Comparison of ENCODE assay signal across 9 cellular contexts in the genomic region with DNA sequence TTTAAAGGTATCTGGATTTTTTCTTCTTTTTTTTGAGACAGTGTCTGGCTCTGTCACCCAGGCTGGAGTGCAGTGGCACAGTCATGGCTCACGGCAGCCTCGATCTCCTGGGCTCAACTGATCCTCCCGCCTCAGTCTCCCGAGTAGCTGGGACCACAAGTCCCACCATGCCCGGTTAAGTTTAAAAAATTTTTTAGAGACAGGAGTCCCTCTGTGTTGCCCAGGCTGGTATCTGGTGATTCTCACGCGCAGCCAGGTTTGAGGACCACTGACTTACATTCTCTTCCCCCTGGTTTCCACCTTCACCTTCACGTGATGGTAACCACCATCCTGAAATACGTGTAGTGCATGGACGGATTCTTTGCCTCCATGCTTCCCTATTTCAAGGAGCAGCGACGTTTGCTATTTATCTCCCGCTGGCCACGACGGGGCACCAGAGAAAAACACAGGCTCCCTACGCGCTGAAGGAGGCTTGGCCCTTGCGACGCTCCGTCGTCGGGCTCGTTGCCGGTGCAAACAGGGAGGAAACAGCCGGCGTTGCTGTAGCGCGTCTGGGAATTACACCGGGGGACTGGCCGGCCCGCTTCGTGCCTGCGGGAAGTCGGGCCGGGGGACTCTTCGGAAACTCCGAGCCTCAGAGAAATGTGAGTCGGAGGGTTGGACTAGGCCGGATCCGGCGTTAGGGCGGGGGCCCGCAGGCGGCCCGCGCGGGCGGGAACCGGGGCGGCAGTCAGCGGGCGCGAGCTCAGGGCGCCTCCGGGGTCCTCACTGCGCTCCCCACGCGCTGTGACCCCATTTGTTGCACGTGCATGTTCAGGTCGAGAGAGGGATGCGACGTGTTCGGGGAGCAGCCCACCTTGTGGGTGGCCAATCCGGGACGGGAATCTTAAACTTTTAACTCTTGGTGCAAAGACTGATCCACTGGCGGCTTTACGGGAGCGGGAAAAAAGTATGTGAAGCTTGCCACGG. TPM values are rescaled to one million over a fixed set of nuclear protein-coding genes. Genes with fewer than 3 reads are reported as not detected.
A peak's percentile ranks its signal among the peaks of the same experiment; 100 is the strongest.
DNase-seq lines count a peak whose midpoint lies in the region; ATAC-seq, FAIRE-seq and TF ChIP-seq lines count a peak whose summit lies in the region.
"Had no signal": no experiment of that assay in that cellular context is flagged by ENCODE, and none has a peak within 500 bp of the region (broad histone marks: within the 10 kb centered on the region; RNA-seq: fewer than 3 reads in every experiment).

A gene with protein sequence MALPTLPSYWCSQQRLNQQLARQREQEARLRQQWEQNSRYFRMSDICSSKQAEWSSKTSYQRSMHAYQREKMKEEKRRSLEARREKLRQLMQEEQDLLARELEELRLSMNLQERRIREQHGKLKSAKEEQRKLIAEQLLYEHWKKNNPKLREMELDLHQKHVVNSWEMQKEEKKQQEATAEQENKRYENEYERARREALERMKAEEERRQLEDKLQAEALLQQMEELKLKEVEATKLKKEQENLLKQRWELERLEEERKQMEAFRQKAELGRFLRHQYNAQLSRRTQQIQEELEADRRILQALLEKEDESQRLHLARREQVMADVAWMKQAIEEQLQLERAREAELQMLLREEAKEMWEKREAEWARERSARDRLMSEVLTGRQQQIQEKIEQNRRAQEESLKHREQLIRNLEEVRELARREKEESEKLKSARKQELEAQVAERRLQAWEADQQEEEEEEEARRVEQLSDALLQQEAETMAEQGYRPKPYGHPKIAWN (plus strand): TSS at position 492 of the 969 bp plus-strand sequence. CDS start 2,753 bp downstream, outside the sequence.

- TF ChIP-seq CTCF in 22Rv1 (IDR thresholded peaks at IDR 0.05) (peak; percentile 77), keratinocyte (optimal IDR thresholded peaks at IDR 0.05 in 1 of 3, IDR thresholded peaks at IDR 0.05 in 1 of 3, conservative IDR thresholded peaks at IDR 0.05 in 1 of 3; ENCODE audit: extremely low read depth in 1 of 3, insufficient read depth in 2 of 3, low read length in 3 of 3) (peak; percentile 34 to 74 (median 36))

- ATAC-seq in GM18520 (IDR thresholded peaks at IDR 0.05; ENCODE audit: unreplicated experiment) (peak; percentile 50), HG03159 (IDR thresholded peaks at IDR 0.05; ENCODE audit: unreplicated experiment) (peak; percentile 67)
- peak; percentile 85 for ATAC-seq in activated CD4-positive, CD25-positive, alpha-beta regulatory T cell treated with anti-CD3 and anti-CD28 coated beads, Interleukin-2, amount 50 U/mL, for 24 hours

- peaks cover 12 to 16% of the 10 kb centered on the region in 2 experiments for H3K36me3 ChIP-seq in keratinocyte (ENCODE audit: control insufficient read depth in 2 of 2, extremely low read depth in 1 of 2, insufficient read depth in 2 of 2, low read length in 2 of 2)

- H3K27ac ChIP-seq in 22Rv1 (peak within 1 kb of the TSS; percentile 73), keratinocyte (ENCODE audit: control insufficient read depth, insufficient read depth, low read length) (peak within 1 kb of the TSS; percentile 74)

- dilution Hi-C loops in keratinocyte (cut with MboI; ENCODE audit: extremely low pct_ligation_motif_present, low sequenced_read_pairs) = no loop called here

- no peaks in the 10 kb centered on the region for H3K27me3 ChIP-seq in keratinocyte (ENCODE audit: control insufficient read depth, extremely low read depth, insufficient read depth, low read length)

- DNase-seq in NCI-H345 treated with DMSO at 0.1 percent for 48 hours (lab: John Stamatoyannopoulos, UW; ENCODE audit: unreplicated experiment) (peak; percentile 47), cerebellar cortex (ENCODE audit: low spot score) (peak; percentile 88), keratinocyte (ENCODE audit: low read depth, low spot score) (no peak)
- DNase-seq in stimulated activated CD4-positive, alpha-beta T cell treated with anti-CD3 and anti-CD28 coated beads, Interleukin-12 subunit alpha, Interleukin-12 subunit beta, amount 100 ng/mL, for 48 hours (ENCODE audit: low read depth in 2 of 3, low spot score in 1 of 3) = peak; percentile 55 to 68 (median 63)

- H3K4me2 ChIP-seq in keratinocyte (ENCODE audit: control insufficient read depth, extremely low read depth, insufficient read depth, low read depth, low read length) = peak within 1 kb of the TSS; percentile 98

- FAIRE-seq in keratinocyte (lab: Jason Lieb, UNC) = peak; percentile 26
- FAIRE-seq: G401.6 had no signal

- peaks cover 16% of the 10 kb centered on the region for H3K4me1 ChIP-seq in keratinocyte (ENCODE audit: control insufficient read depth, extremely low read depth, insufficient read depth, low read length)

- H3K9ac ChIP-seq in keratinocyte (ENCODE audit: control insufficient read depth, extremely low read depth, insufficient read depth, low read length) = peak within 1 kb of the TSS; percentile 84

- H3K9me1 ChIP-seq in keratinocyte (ENCODE audit: control insufficient read depth, extremely low read depth, insufficient read depth, low read length) = no peaks in the 10 kb centered on the region

- no peaks in the 10 kb centered on the region for H4K20me1 ChIP-seq in keratinocyte (ENCODE audit: control insufficient read depth, extremely low read depth, insufficient read depth, low read length)

- peak within 1 kb of the TSS; percentile 100 for H2AFZ ChIP-seq in keratinocyte (ENCODE audit: control insufficient read depth, low read length)

- no peaks in the 10 kb centered on the region for H3K9me3 ChIP-seq in keratinocyte (ENCODE audit: control insufficient read depth, low read depth, low read length)

- H3K4me3 ChIP-seq in keratinocyte (ENCODE audit: control insufficient read depth in 2 of 3, extremely low read depth in 1 of 3, insufficient read depth in 2 of 3, low read depth in 1 of 3, low read length in 3 of 3) = peak within 1 kb of the TSS; percentile 73 to 91 (median 90)

- peaks cover 20% of the 10 kb centered on the region for H3K79me2 ChIP-seq in keratinocyte (ENCODE audit: control insufficient read depth, insufficient read depth, low read length)

RNA-seq across cellular contexts. Expression of the gene that starts here (rescaled TPM):
- 6.8 to 10.1 TPM (median 9.6 TPM) in 3 replicates for polyA plus RNA-seq in keratinocyte
- 24.3 TPM for polyA plus RNA-seq in keratinocyte (2011; ENCODE audit: low read depth)
- polyA plus RNA-seq in keratinocyte (2011; cell fraction: cytosol; rRNA removed) = 7.0 and 9.5 TPM in 2 replicates
- 17.2 and 18.2 TPM in 2 replicates for polyA plus RNA-seq in keratinocyte (2011; cell fraction: nucleus; rRNA removed)
- 13.0 and 13.7 TPM in 2 replicates for polyA plus RNA-seq in keratinocyte (2012; ENCODE audit: low replicate concordance)
- polyA minus RNA-seq in keratinocyte = 2.2 to 5.2 TPM (median 5.2 TPM) in 3 replicates
- 3.3 TPM for polyA minus RNA-seq in keratinocyte (2011; cell fraction: cytosol; rRNA and poly(A)+ RNA removed)
- 3.3 and 3.5 TPM in 2 replicates for polyA minus RNA-seq in keratinocyte (2011; cell fraction: nucleus; rRNA and poly(A)+ RNA removed)
